Comparison of ENCODE assay signal across 8 cellular contexts in genomic region chr16:85027968-85028637, GRCh38. TPM values are rescaled to one million over a fixed set of nuclear protein-coding genes. Genes with fewer than 3 reads are reported as not detected.
DNase-seq lines count a peak whose midpoint lies in the region; ATAC-seq and TF ChIP-seq lines count a peak whose summit lies in the region.

No MANE protein-coding gene starts in this region.

- peak overlapping the region; percentile 57 to 85 (median 74) for H3K4me3 ChIP-seq in BLaER1 treated with 17β-estradiol and CSF1 and Interleukin-3, amounts not matched to agents 10 nM and 100 nM
- H3K4me3 ChIP-seq in HL-60 (replicated peaks; ENCODE audit: insufficient read depth, low read length) (peak overlapping the region; percentile 64), iPS-15b (ENCODE audit: low read depth, low read length) (peak overlapping the region; percentile 80)

- peak overlapping the region; percentile 80 to 86 (median 83) for H3K9ac ChIP-seq in BLaER1 treated with 17β-estradiol and CSF1 and Interleukin-3, amounts not matched to agents 10 nM and 100 nM
- H3K9ac ChIP-seq in iPS-15b (ENCODE audit: low read depth, low read length), result no peak overlapping the region

- no peak for DNase-seq in HL-60 (ENCODE audit: low read depth in 1 of 2, low spot score in 1 of 2)
- DNase-seq in activated naive CD8-positive, alpha-beta T cell treated with anti-CD3 and anti-CD28 coated beads for 36 hours, result peak; percentile 10
- peak; percentile 17 for DNase-seq in stimulated activated CD4-positive, alpha-beta T cell treated with anti-CD3 and anti-CD28 coated beads, Interleukin-4, amount 100 ng/mL, for 1 hour
- no peak for DNase-seq in HuH-7.5 (ENCODE audit: low spot score)
- no peak for DNase-seq in mucosa of gallbladder (ENCODE audit: low spot score)

- peak overlapping the region; percentile 81 to 100 (median 98) for H3K4me2 ChIP-seq in BLaER1 treated with 17β-estradiol and CSF1 and Interleukin-3, amounts not matched to agents 10 nM and 100 nM

- peaks cover 0 to 28% (median 13%) of the 10 kb centered on the region in 11 experiments; a peak in 16 of 22 replicates for H3K27me3 ChIP-seq in BLaER1 treated with 17β-estradiol and CSF1 and Interleukin-3, amounts not matched to agents 10 nM and 100 nM
- H3K27me3 ChIP-seq in HL-60 (ENCODE audit: insufficient read depth, poor library complexity, severe bottlenecking) (peaks cover 8% of the 10 kb centered on the region), iPS-15b (ENCODE audit: control insufficient read depth, insufficient read depth, low read length) (peaks cover 18% of the 10 kb centered on the region)

- no peak for TF ChIP-seq CTCF in HL-60 (IDR thresholded peaks at IDR 0.05; ENCODE audit: insufficient read depth, low read length)

- peak overlapping the region; percentile 92 for H3K27ac Mint-ChIP-seq in activated naive CD8-positive, alpha-beta T cell treated with anti-CD3 and anti-CD28 coated beads for 36 hours

- no peaks in the 10 kb centered on the region for H3K9me3 ChIP-seq in BLaER1 treated with 17β-estradiol and CSF1 and Interleukin-3, amounts not matched to agents 10 nM and 100 nM (replicated peaks in 1 of 11)
- no peaks in the 10 kb centered on the region for H3K9me3 ChIP-seq in iPS-15b (ENCODE audit: control insufficient read depth, insufficient read depth, low read length)

- no peaks in the 10 kb centered on the region for H3K36me3 Mint-ChIP-seq in activated naive CD8-positive, alpha-beta T cell treated with anti-CD3 and anti-CD28 coated beads for 36 hours

- H3K4me3 Mint-ChIP-seq in activated naive CD8-positive, alpha-beta T cell treated with anti-CD3 and anti-CD28 coated beads for 36 hours, result peak overlapping the region; percentile 84

- peaks cover 0 to 25% (median 11%) of the 10 kb centered on the region in 11 experiments; a peak in 12 of 22 replicates for H3K36me3 ChIP-seq in BLaER1 treated with 17β-estradiol and CSF1 and Interleukin-3, amounts not matched to agents 10 nM and 100 nM
- H3K36me3 ChIP-seq in iPS-15b (ENCODE audit: control insufficient read depth, insufficient read depth, low read length), result no peaks in the 10 kb centered on the region

- peak overlapping the region; percentile 61 to 89 (median 83); a peak in 21 of 22 replicates for H3K27ac ChIP-seq in BLaER1 treated with 17β-estradiol and CSF1 and Interleukin-3, amounts not matched to agents 10 nM and 100 nM
- no peak overlapping the region; the same call in 1 of the 2 replicates for H3K27ac ChIP-seq in HL-60 (replicated peaks)

- H3K27me3 Mint-ChIP-seq in activated naive CD8-positive, alpha-beta T cell treated with anti-CD3 and anti-CD28 coated beads for 36 hours, result no peaks in the 10 kb centered on the region

- ATAC-seq in GM19463 (IDR thresholded peaks at IDR 0.05; ENCODE audit: unreplicated experiment), result peak; percentile 6

- peaks cover 51 to 92% (median 75%) of the 10 kb centered on the region in 10 experiments for H3K4me1 ChIP-seq in BLaER1 treated with 17β-estradiol and CSF1 and Interleukin-3, amounts not matched to agents 10 nM and 100 nM
- H3K4me1 ChIP-seq in iPS-15b (ENCODE audit: control insufficient read depth, insufficient read depth, low read length), result peaks cover 11% of the 10 kb centered on the region

- H3K9me3 Mint-ChIP-seq in activated naive CD8-positive, alpha-beta T cell treated with anti-CD3 and anti-CD28 coated beads for 36 hours, result no peaks in the 10 kb centered on the region

- peaks cover 34% of the 10 kb centered on the region for H3K4me1 Mint-ChIP-seq in activated naive CD8-positive, alpha-beta T cell treated with anti-CD3 and anti-CD28 coated beads for 36 hours

- peaks cover 0 to 21% (median 0%) of the 10 kb centered on the region in 11 experiments; a peak in 4 of 22 replicates for H4K20me1 ChIP-seq in BLaER1 treated with 17β-estradiol and CSF1 and Interleukin-3, amounts not matched to agents 10 nM and 100 nM

RNA-seq across cellular contexts. Expression of gene KIAA0513, which starts 0.5 kb away (rescaled TPM):
- 1 to 10 TPM; 2.4 to 3.3 TPM for total RNA-seq in activated naive CD8-positive, alpha-beta T cell treated with anti-CD3 and anti-CD28 coated beads for 36 hours
- total RNA-seq in mucosa of gallbladder, result 15.5 TPM

RNA-seq across cellular contexts. Expression of gene ZDHHC7, which starts 16.8 kb away (rescaled TPM):
- total RNA-seq in activated naive CD8-positive, alpha-beta T cell treated with anti-CD3 and anti-CD28 coated beads for 36 hours, result 10 to 100 TPM; 27.4 to 30.0 TPM
- total RNA-seq in mucosa of gallbladder, result 56.4 TPM

Comparison
In these comparisons a context has a peak if more than half of its experiments do, and no peak if none do; other contexts are left out.
1. DNase-seq: peak in activated naive CD8-positive, alpha-beta T cell treated with anti-CD3 and anti-CD28 coated beads for 36 hours (single experiment) and stimulated activated CD4-positive, alpha-beta T cell treated with anti-CD3 and anti-CD28 coated beads, Interleukin-4, amount 100 ng/mL, for 1 hour (single experiment); none in HL-60 (0 of 2), HuH-7.5 (single experiment) and mucosa of gallbladder (single experiment).
2. Peak in every context shown above with its lines, with median percentiles within 50 percentile points of each other: H3K4me3 ChIP-seq.